Comparison of ENCODE assay signal across 10 cellular contexts in the genomic region with DNA sequence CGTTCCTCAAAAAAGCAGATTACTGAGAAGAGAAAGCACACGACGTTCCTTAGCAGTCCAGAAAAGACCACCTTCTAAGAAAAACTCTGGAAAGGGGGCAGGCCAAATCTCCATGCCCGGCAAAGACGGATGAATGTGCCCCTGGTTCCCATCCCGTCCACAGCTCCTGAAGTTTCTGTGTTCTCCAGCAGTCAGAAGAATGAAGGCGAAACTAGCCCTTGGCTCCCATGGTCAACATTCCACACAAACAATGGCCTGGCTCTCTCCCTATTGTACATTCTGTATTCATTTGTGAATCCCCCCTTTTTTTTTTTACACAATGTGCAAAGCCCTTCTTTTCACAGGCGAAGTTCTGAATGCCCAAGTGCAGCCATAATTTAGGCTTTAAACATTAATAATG. TPM values are rescaled to one million over a fixed set of nuclear protein-coding genes. Genes with fewer than 3 reads are reported as not detected.
DNase-seq lines count a peak whose midpoint lies in the region; ATAC-seq and TF ChIP-seq lines count a peak whose summit lies in the region.
"Had no signal": no experiment of that assay in that cellular context is flagged by ENCODE, and none has a peak within 500 bp of the region (broad histone marks: within the 10 kb centered on the region; RNA-seq: fewer than 3 reads in every experiment).

No MANE protein-coding gene starts in this region.

- in situ Hi-C loops in Panc1 (cut with HindIII; ENCODE audit: low pct_unique_long_range_greater_than_20kb, low sequenced_read_pairs), result no loop called here

- POLR2A ChIA-PET in Panc1 (lab: Charles Lee), result interaction anchor here (0.6 to 0.7 kb wide), 2 partner anchors 31 to 72 kb away, joined by 4 read pairs; no protein-coding TSS in a partner anchor
- POLR2A ChIA-PET in activated CD8-positive, alpha-beta T cell treated with anti-CD3 and anti-CD28 coated beads for 36 hours (lab: Charles Lee), result no interaction called here

- TF ChIP-seq CTCF in Panc1 (IDR thresholded peaks at IDR 0.05) (no peak), nephron progenitor cell (IDR thresholded peaks at IDR 0.05) (no peak)
- TF ChIP-seq CTCF in activated CD8-positive, alpha-beta T cell treated with anti-CD3 and anti-CD28 coated beads for 36 hours (IDR thresholded peaks at IDR 0.05), result no peak

- ATAC-seq in Panc1 (no peak), GM19452 (IDR thresholded peaks at IDR 0.05; ENCODE audit: unreplicated experiment) (no peak)
- ATAC-seq in effector memory CD8-positive, alpha-beta T cell (replicated peaks), result no peak
- no peak for ATAC-seq in activated CD8-positive, alpha-beta T cell treated with anti-CD3 and anti-CD28 coated beads for 36 hours

- DNase-seq in Panc1 (ENCODE audit: low read depth, low spot score), result no peak
- DNase-seq in fibroblast of gingiva (ENCODE audit: low read depth), result peak; percentile 32
- no peak for DNase-seq in nephron progenitor cell
- no peak for DNase-seq in effector memory CD8-positive, alpha-beta T cell
- no peak for DNase-seq in T-helper 9 cell
- DNase-seq in activated CD8-positive, alpha-beta T cell treated with anti-CD3 and anti-CD28 coated beads for 36 hours, result no peak
- DNase-seq: activated CD4-positive, alpha-beta memory T cell treated with anti-CD3 and anti-CD28 coated beads for 36 hours; NCI-H774 had no signal

- H3K27me3 ChIP-seq in ACC112 (ENCODE audit: insufficient read depth, low read length), result no peaks in the 10 kb centered on the region
- no peaks in the 10 kb centered on the region for H3K27me3 ChIP-seq in Panc1 (ENCODE audit: control insufficient read depth, insufficient read depth, low read length)

- H3K9me3 Mint-ChIP-seq in nephron progenitor cell, result no peaks in the 10 kb centered on the region
- H3K9me3 Mint-ChIP-seq in effector memory CD8-positive, alpha-beta T cell, result no peaks in the 10 kb centered on the region
- H3K9me3 Mint-ChIP-seq in activated CD8-positive, alpha-beta T cell treated with anti-CD3 and anti-CD28 coated beads for 36 hours, result no peaks in the 10 kb centered on the region
- H3K9me3 Mint-ChIP-seq: activated CD4-positive, alpha-beta memory T cell treated with anti-CD3 and anti-CD28 coated beads for 36 hours had no signal

- CTCF ChIA-PET in Panc1 (lab: Charles Lee), result no interaction called here
- CTCF ChIA-PET in activated CD8-positive, alpha-beta T cell treated with anti-CD3 and anti-CD28 coated beads for 36 hours (lab: Charles Lee), result no interaction called here

- peaks cover 52% of the 10 kb centered on the region for H3K4me1 ChIP-seq in ACC112 (ENCODE audit: control insufficient read depth, insufficient read depth, low read length, unreplicated experiment)
- peaks cover 66% of the 10 kb centered on the region for H3K4me1 ChIP-seq in Panc1 (ENCODE audit: control insufficient read depth, insufficient read depth, low read length)

- peak overlapping the region; percentile 19 for H3K27ac ChIP-seq in ACC112 (ENCODE audit: low read depth, low read length)
- peak overlapping the region; percentile 97 for H3K27ac ChIP-seq in Panc1 (ENCODE audit: low read length)

- BruUV-seq in Panc1 (replicated peaks; lab: Mats Ljungman, UMichigan), result no TSS peak

- peak overlapping the region; percentile 96 for H3K4me3 Mint-ChIP-seq in nephron progenitor cell
- no peak overlapping the region for H3K4me3 Mint-ChIP-seq in effector memory CD8-positive, alpha-beta T cell
- H3K4me3 Mint-ChIP-seq in activated CD8-positive, alpha-beta T cell treated with anti-CD3 and anti-CD28 coated beads for 36 hours, result no peak overlapping the region
- H3K4me3 Mint-ChIP-seq: activated CD4-positive, alpha-beta memory T cell treated with anti-CD3 and anti-CD28 coated beads for 36 hours had no signal

- no peaks in the 10 kb centered on the region for H3K27me3 Mint-ChIP-seq in nephron progenitor cell (ENCODE audit: low read depth, poor library complexity)
- H3K27me3 Mint-ChIP-seq in effector memory CD8-positive, alpha-beta T cell, result peaks cover 45 to 68% of the 10 kb centered on the region in 2 donors
- H3K27me3 Mint-ChIP-seq in activated CD8-positive, alpha-beta T cell treated with anti-CD3 and anti-CD28 coated beads for 36 hours, result peaks cover 55% of the 10 kb centered on the region

- intact Hi-C loops in Panc1 (cut with micrococcal nuclease; ENCODE audit: unreplicated experiment), result loop anchor here (10.0 kb wide), 1 partner anchor 70 kb away; no protein-coding TSS in a partner anchor
- intact Hi-C loops in activated CD8-positive, alpha-beta T cell treated with anti-CD3 and anti-CD28 coated beads for 36 hours (cut with micrococcal nuclease), result no loop called here

- H3K79me2 ChIP-seq in ACC112 (ENCODE audit: control insufficient read depth, insufficient read depth, low read length, unreplicated experiment), result peaks cover 97% of the 10 kb centered on the region

- H3K27ac Mint-ChIP-seq in nephron progenitor cell, result peak overlapping the region; percentile 74
- H3K27ac Mint-ChIP-seq in effector memory CD8-positive, alpha-beta T cell, result no peak overlapping the region
- no peak overlapping the region for H3K27ac Mint-ChIP-seq in activated CD8-positive, alpha-beta T cell treated with anti-CD3 and anti-CD28 coated beads for 36 hours
- H3K27ac Mint-ChIP-seq: activated CD4-positive, alpha-beta memory T cell treated with anti-CD3 and anti-CD28 coated beads for 36 hours had no signal

- no peaks in the 10 kb centered on the region for H3K9me3 ChIP-seq in Panc1 (ENCODE audit: control insufficient read depth, insufficient read depth, low read depth, low read length)

- peaks cover 9% of the 10 kb centered on the region for H3K36me3 Mint-ChIP-seq in nephron progenitor cell (ENCODE audit: low read depth)
- H3K36me3 Mint-ChIP-seq in effector memory CD8-positive, alpha-beta T cell (ENCODE audit: insufficient read depth), result no peaks in the 10 kb centered on the region
- no peaks in the 10 kb centered on the region for H3K36me3 Mint-ChIP-seq in activated CD8-positive, alpha-beta T cell treated with anti-CD3 and anti-CD28 coated beads for 36 hours (ENCODE audit: low read depth)
- H3K36me3 Mint-ChIP-seq: activated CD4-positive, alpha-beta memory T cell treated with anti-CD3 and anti-CD28 coated beads for 36 hours had no signal

- peaks cover 3% of the 10 kb centered on the region; the same call in 1 of the 2 replicates for H3K36me3 ChIP-seq in ACC112 (ENCODE audit: insufficient read depth, low read length)
- H3K36me3 ChIP-seq in Panc1 (ENCODE audit: control insufficient read depth, insufficient read depth, low read length), result peaks cover 7% of the 10 kb centered on the region

- peak overlapping the region; percentile 13 for H2AFZ ChIP-seq in ACC112 (ENCODE audit: low read length, unreplicated experiment)

- H3K4me3 ChIP-seq in ACC112 (ENCODE audit: low read depth, low read length), result peak overlapping the region; percentile 62
- H3K4me3 ChIP-seq in Panc1 (ENCODE audit: low read depth in 2 of 2, low read length in 2 of 2), result peak overlapping the region; percentile 15 to 30; a peak in 3 of 4 replicates

- peaks cover 80% of the 10 kb centered on the region for H3K4me1 Mint-ChIP-seq in nephron progenitor cell
- H3K4me1 Mint-ChIP-seq in effector memory CD8-positive, alpha-beta T cell (ENCODE audit: low read depth in 2 of 2), result peaks cover 2 to 17% of the 10 kb centered on the region in 2 donors
- H3K4me1 Mint-ChIP-seq in activated CD8-positive, alpha-beta T cell treated with anti-CD3 and anti-CD28 coated beads for 36 hours (ENCODE audit: low read depth), result peaks cover 4% of the 10 kb centered on the region

RNA-seq across cellular contexts. Expression of a gene that starts 5.3 kb away (rescaled TPM):
- 125 TPM for total RNA-seq in Panc1 (2021; ENCODE audit: unreplicated experiment)
- 188 TPM for polyA plus RNA-seq in Panc1 (2012; ENCODE audit: insufficient read length)
- under 1 TPM; 0.60 to 0.88 TPM for total RNA-seq in activated CD8-positive, alpha-beta T cell treated with anti-CD3 and anti-CD28 coated beads for 36 hours

Comparison
In these comparisons a context has a peak if more than half of its experiments do, and no peak if none do; other contexts are left out.
1. RNA of a gene that starts 5.3 kb away (total RNA-seq): 125 TPM in Panc1 (single experiment); 0.60 to 0.88 TPM in activated CD8-positive, alpha-beta T cell treated with anti-CD3 and anti-CD28 coated beads for 36 hours; every median in the first group is over 10 times any median in the second.